11 cellular contexts compared by ENCODE assay signal in genomic region chr13:99210627-99211026, GRCh38. TPM values are rescaled to one million over a fixed set of nuclear protein-coding genes. Genes with fewer than 3 reads are reported as not detected.
DNase-seq lines count a peak whose midpoint lies in the region; ATAC-seq and TF ChIP-seq lines count a peak whose summit lies in the region.
"Not testable (repeated sequence)": the region's sequence is repeated elsewhere in the genome, so short reads cannot be mapped to it uniquely, and the experiment has no call there.
"Had no signal": no experiment of that assay in that cellular context is flagged by ENCODE, and none has a peak within 500 bp of the region (broad histone marks: within the 10 kb centered on the region; RNA-seq: fewer than 3 reads in every experiment).

No MANE protein-coding gene starts in this region.

- not testable (repeated sequence) for H3K4me3 ChIP-seq in CD8-positive, alpha-beta T cell (ENCODE audit: low read depth, low read length); right atrium auricular region

- not testable (repeated sequence) for ATAC-seq in CD8-positive, alpha-beta T cell; T-cell (replicated peaks in 1 of 4); activated CD8-positive, alpha-beta T cell treated with anti-CD3 and anti-CD28 coated beads, Interleukin-2, amount 10 ng/mL, durations not matched to agents 7 days and 5 days; naive thymus-derived CD8-positive, alpha-beta T cell

- H3K36me3 Mint-ChIP-seq in CD8-positive, alpha-beta T cell: peaks cover 60% of the 10 kb centered on the region
- peaks cover 41% of the 10 kb centered on the region for H3K36me3 Mint-ChIP-seq in T-cell
- H3K36me3 Mint-ChIP-seq in activated CD8-positive, alpha-beta T cell treated with anti-CD3 and anti-CD28 coated beads, Interleukin-2, amount 10 ng/mL, durations not matched to agents 7 days and 5 days (ENCODE audit: low read depth): peaks cover 61% of the 10 kb centered on the region
- H3K36me3 Mint-ChIP-seq in activated naive CD8-positive, alpha-beta T cell: peaks cover 21% of the 10 kb centered on the region
- H3K36me3 Mint-ChIP-seq in naive thymus-derived CD8-positive, alpha-beta T cell: peaks cover 3 to 49% (median 5%) of the 10 kb centered on the region in 3 donors

- intact Hi-C loops in CD8-positive, alpha-beta T cell (cut with DNase I, micrococcal nuclease): loop anchor here in 1 of 2 experiments (10.0 kb wide), 1 partner anchor 636 kb away; the partner anchor contains the start of gene STK24

- H3K9me3 Mint-ChIP-seq in CD8-positive, alpha-beta T cell; T-cell; activated CD8-positive, alpha-beta T cell treated with anti-CD3 and anti-CD28 coated beads, Interleukin-2, amount 10 ng/mL, durations not matched to agents 7 days and 5 days (ENCODE audit: insufficient read depth); activated naive CD8-positive, alpha-beta T cell (ENCODE audit: low read depth); naive thymus-derived CD8-positive, alpha-beta T cell: not testable (repeated sequence)

- H3K27me3 ChIP-seq in CD8-positive, alpha-beta T cell (ENCODE audit: insufficient read depth, low read length); right atrium auricular region: not testable (repeated sequence)

- H3K27ac Mint-ChIP-seq in CD8-positive, alpha-beta T cell: peak overlapping the region; percentile 84
- peak overlapping the region; percentile 15 to 76 for H3K27ac Mint-ChIP-seq in T-cell
- not testable (repeated sequence) for H3K27ac Mint-ChIP-seq in activated CD8-positive, alpha-beta T cell treated with anti-CD3 and anti-CD28 coated beads, Interleukin-2, amount 10 ng/mL, durations not matched to agents 7 days and 5 days
- peak overlapping the region; percentile 86 for H3K27ac Mint-ChIP-seq in activated naive CD8-positive, alpha-beta T cell
- H3K27ac Mint-ChIP-seq in naive thymus-derived CD8-positive, alpha-beta T cell: peak overlapping the region; percentile 40 to 98 (median 76)

- H3K27ac ChIP-seq in CD8-positive, alpha-beta T cell (ENCODE audit: low read depth, low read length); right atrium auricular region: not testable (repeated sequence)

- H3K4me3 Mint-ChIP-seq in CD8-positive, alpha-beta T cell; T-cell; activated CD8-positive, alpha-beta T cell treated with anti-CD3 and anti-CD28 coated beads, Interleukin-2, amount 10 ng/mL, durations not matched to agents 7 days and 5 days: not testable (repeated sequence)
- peak overlapping the region; percentile 65 for H3K4me3 Mint-ChIP-seq in activated naive CD8-positive, alpha-beta T cell
- H3K4me3 Mint-ChIP-seq in naive thymus-derived CD8-positive, alpha-beta T cell: peak overlapping the region in 5 of 10 donors; percentile 15 to 63 (median 29)

- POLR2A ChIA-PET in CD8-positive, alpha-beta T cell (lab: Charles Lee): interaction anchor here (1.3 kb wide), 1 partner anchor 8 kb away, joined by 4 read pairs; no protein-coding TSS in a partner anchor
- POLR2A ChIA-PET in T-cell (lab: Charles Lee): interaction anchor here in 1 of 2 donors (0.7 kb wide), 2 partner anchors 166 to 343 kb away, joined by 5 to 14 read pairs; no protein-coding TSS in a partner anchor
- POLR2A ChIA-PET in activated CD8-positive, alpha-beta T cell treated with anti-CD3 and anti-CD28 coated beads, Interleukin-2, amount 10 ng/mL, durations not matched to agents 7 days and 5 days (lab: Charles Lee): not testable (repeated sequence)
- POLR2A ChIA-PET in naive thymus-derived CD8-positive, alpha-beta T cell (lab: Charles Lee): interaction anchor here (2.4 kb wide), 1 partner anchor 10 kb away, joined by 20 read pairs; the partner anchor contains the start of gene UBAC2

- not testable (repeated sequence) for H3K27me3 Mint-ChIP-seq in CD8-positive, alpha-beta T cell (ENCODE audit: low read depth); T-cell; activated CD8-positive, alpha-beta T cell treated with anti-CD3 and anti-CD28 coated beads, Interleukin-2, amount 10 ng/mL, durations not matched to agents 7 days and 5 days (ENCODE audit: low read depth); activated naive CD8-positive, alpha-beta T cell; naive thymus-derived CD8-positive, alpha-beta T cell

- H3K4me1 Mint-ChIP-seq in CD8-positive, alpha-beta T cell (ENCODE audit: low read depth): peaks cover 85% of the 10 kb centered on the region
- peaks cover 88 to 90% (median 88%) of the 10 kb centered on the region in 3 donors for H3K4me1 Mint-ChIP-seq in T-cell
- H3K4me1 Mint-ChIP-seq in activated CD8-positive, alpha-beta T cell treated with anti-CD3 and anti-CD28 coated beads, Interleukin-2, amount 10 ng/mL, durations not matched to agents 7 days and 5 days (ENCODE audit: low read depth): peaks cover 78% of the 10 kb centered on the region
- H3K4me1 Mint-ChIP-seq in activated naive CD8-positive, alpha-beta T cell (ENCODE audit: low read depth): peaks cover 83% of the 10 kb centered on the region
- peaks cover 60 to 92% (median 89%) of the 10 kb centered on the region in 4 donors for H3K4me1 Mint-ChIP-seq in naive thymus-derived CD8-positive, alpha-beta T cell

- not testable (repeated sequence) for TF ChIP-seq CTCF in CD8-positive, alpha-beta T cell (IDR thresholded peaks at IDR 0.05); right atrium auricular region (IDR thresholded peaks at IDR 0.05)

- H3K4me1 ChIP-seq in CD8-positive, alpha-beta T cell (ENCODE audit: insufficient read depth, low read length): peaks cover 78% of the 10 kb centered on the region
- peaks cover 0 to 13% of the 10 kb centered on the region in 2 donors for H3K4me1 ChIP-seq in right atrium auricular region

- CTCF ChIA-PET in CD8-positive, alpha-beta T cell (lab: Charles Lee): interaction anchor here (1.2 to 16.1 kb wide), 2 partner anchors 34 to 56 kb away, joined by 4 to 254 read pairs; no protein-coding TSS in a partner anchor
- CTCF ChIA-PET in T-cell (lab: Charles Lee): not testable (repeated sequence)
- CTCF ChIA-PET in activated CD8-positive, alpha-beta T cell treated with anti-CD3 and anti-CD28 coated beads, Interleukin-2, amount 10 ng/mL, durations not matched to agents 7 days and 5 days (lab: Charles Lee): interaction anchor here (1.5 kb wide), 1 partner anchor 55 kb away, joined by 4 read pairs; no protein-coding TSS in a partner anchor

- H3K9me3 ChIP-seq in CD8-positive, alpha-beta T cell (ENCODE audit: low read length); right atrium auricular region: not testable (repeated sequence)

- DNase-seq in CD8-positive, alpha-beta T cell; naive thymus-derived CD8-positive, alpha-beta T cell: not testable (repeated sequence)
- DNase-seq in T-cell (peak in 1 of 34 experiments; percentile 9), right atrium auricular region (ENCODE audit: low spot score) (peak; percentile 13)
- peak; percentile 13 for DNase-seq in activated CD8-positive, alpha-beta T cell treated with anti-CD3 and anti-CD28 coated beads, Interleukin-2, amount 10 ng/mL, durations not matched to agents 7 days and 5 days

- not testable (repeated sequence) for H3K36me3 ChIP-seq in CD8-positive, alpha-beta T cell (ENCODE audit: insufficient read depth, low read length); right atrium auricular region

RNA-seq across cellular contexts. Expression of gene UBAC2, which starts 10.0 kb away (rescaled TPM):
- total RNA-seq in CD8-positive, alpha-beta T cell: 10 to 100 TPM; 62.0 to 63.0 TPM
- total RNA-seq in T-cell (10 to 100 TPM; 83.3 to 99.3 (median 84.9) TPM), right atrium auricular region (10 to 100 TPM; 47.5 to 50.7 TPM)
- 10 to 100 TPM; 67.4 to 71.2 TPM for total RNA-seq in activated CD8-positive, alpha-beta T cell treated with anti-CD3 and anti-CD28 coated beads, Interleukin-2, amount 10 ng/mL, durations not matched to agents 7 days and 5 days
- total RNA-seq in naive thymus-derived CD8-positive, alpha-beta T cell: 100 to 1,000 TPM; 105 to 108 TPM
- polyA plus RNA-seq in naive thymus-derived CD8-positive, alpha-beta T cell: 100 to 1,000 TPM; 160 to 178 (median 173) TPM

RNA-seq across cellular contexts. Expression of gene GPR18, which starts 47.6 kb away (rescaled TPM):
- 10 to 100 TPM; 31.9 to 36.2 TPM for total RNA-seq in CD8-positive, alpha-beta T cell
- 10 to 100 TPM; 15.2 to 26.7 (median 16.7) TPM for total RNA-seq in T-cell
- 10 to 100 TPM; 16.2 to 16.6 TPM for total RNA-seq in activated CD8-positive, alpha-beta T cell treated with anti-CD3 and anti-CD28 coated beads, Interleukin-2, amount 10 ng/mL, durations not matched to agents 7 days and 5 days
- under 1 TPM in 1 of 2 donors, not detected in 1; 0.28 TPM for total RNA-seq in right atrium auricular region
- total RNA-seq in naive thymus-derived CD8-positive, alpha-beta T cell: 10 to 100 TPM; 31.1 to 31.3 TPM
- 10 to 100 TPM; 22.2 to 37.0 (median 26.1) TPM for polyA plus RNA-seq in naive thymus-derived CD8-positive, alpha-beta T cell
- total RNA-seq: A172, Daoy, G401 had no signal
- polyA plus RNA-seq: A549, BJ had no signal

Comparison
In these comparisons a context has a peak if more than half of its experiments do, and no peak if none do; other contexts are left out.
1. RNA of gene GPR18, which starts 47.6 kb away (total RNA-seq): 31.9 to 36.2 TPM in CD8-positive, alpha-beta T cell, 31.1 to 31.3 TPM in naive thymus-derived CD8-positive, alpha-beta T cell, 15.2 to 26.7 TPM in T-cell and 16.2 to 16.6 TPM in activated CD8-positive, alpha-beta T cell treated with anti-CD3 and anti-CD28 coated beads, Interleukin-2, amount 10 ng/mL, durations not matched to agents 7 days and 5 days; 0.28 TPM in right atrium auricular region; every median in the first group is over 10 times any median in the second.